ENCODE assay signal across 12 cellular contexts in genomic region chr18:57619881-57620280, GRCh38. TPM values are rescaled to one million over a fixed set of nuclear protein-coding genes. Genes with fewer than 3 reads are reported as not detected.
A peak's percentile ranks its signal among the peaks of the same experiment; 100 is the strongest.
DNase-seq lines count a peak whose midpoint lies in the region; ATAC-seq, FAIRE-seq and TF ChIP-seq lines count a peak whose summit lies in the region.
"Had no signal": no experiment of that assay in that cellular context is flagged by ENCODE, and none has a peak within 500 bp of the region (broad histone marks: within the 10 kb centered on the region; RNA-seq: fewer than 3 reads in every experiment).

No MANE protein-coding gene starts in this region.

- peaks cover 25% of the 10 kb centered on the region for H3K36me3 Mint-ChIP-seq in activated CD4-positive, alpha-beta memory T cell treated with anti-CD3 and anti-CD28 coated beads for 36 hours

- peak overlapping the region; percentile 91 for H3K4me3 Mint-ChIP-seq in activated CD4-positive, alpha-beta memory T cell treated with anti-CD3 and anti-CD28 coated beads for 36 hours

- H3K79me2 ChIP-seq in DOHH2 (ENCODE audit: control insufficient read depth, low read length), result peaks cover 58% of the 10 kb centered on the region
- peaks cover 45% of the 10 kb centered on the region for H3K79me2 ChIP-seq in keratinocyte (ENCODE audit: control insufficient read depth, insufficient read depth, low read length)

- H3K27ac ChIP-seq in A549, result no peak overlapping the region
- H3K27ac ChIP-seq in DOHH2 (ENCODE audit: low read depth, low read length), result no peak overlapping the region
- H3K27ac ChIP-seq in keratinocyte (ENCODE audit: control insufficient read depth, insufficient read depth, low read length), result no peak overlapping the region
- no peak overlapping the region for H3K27ac ChIP-seq in suprapubic skin
- H3K27ac ChIP-seq: thyroid gland had no signal

- H3K4me1 Mint-ChIP-seq in activated CD4-positive, alpha-beta memory T cell treated with anti-CD3 and anti-CD28 coated beads for 36 hours (ENCODE audit: low read depth), result peaks cover 29% of the 10 kb centered on the region

- H3K9me2 ChIP-seq in DOHH2 (replicated peaks; ENCODE audit: control insufficient read depth, low read length), result no peaks in the 10 kb centered on the region

- H3K4me3 ChIP-seq in A549 (peak overlapping the region; percentile 69; the same call in 2 of the 3 replicates), DOHH2 (ENCODE audit: low read length) (peak overlapping the region; percentile 95), keratinocyte (ENCODE audit: control insufficient read depth in 2 of 3, extremely low read depth in 1 of 3, insufficient read depth in 2 of 3, low read depth in 1 of 3, low read length in 3 of 3) (no peak overlapping the region), suprapubic skin (no peak overlapping the region)
- H3K4me3 ChIP-seq: thyroid gland had no signal

- H3K9me1 ChIP-seq in keratinocyte (ENCODE audit: control insufficient read depth, extremely low read depth, insufficient read depth, low read length), result peaks cover 3% of the 10 kb centered on the region

- intact Hi-C loops in activated CD4-positive, alpha-beta memory T cell treated with anti-CD3 and anti-CD28 coated beads for 36 hours (cut with micrococcal nuclease), result loop anchor here (2.0 to 5.0 kb wide), 5 partner anchors 212 to 983 kb away; partner anchors contain the start of genes NEDD4L, TXNL1 and WDR7

- H3K36me3 ChIP-seq in DOHH2 (ENCODE audit: control insufficient read depth, low read length) (peaks cover 44% of the 10 kb centered on the region), keratinocyte (ENCODE audit: control insufficient read depth in 2 of 2, extremely low read depth in 1 of 2, insufficient read depth in 2 of 2, low read length in 2 of 2) (peaks cover 5 to 21% of the 10 kb centered on the region in 2 experiments), suprapubic skin (peaks cover 23% of the 10 kb centered on the region)

- no peak for TF ChIP-seq POLR2A in A549 (IDR thresholded peaks at IDR 0.05; ENCODE audit: low read length)
- no peak for TF ChIP-seq POLR2A in suprapubic skin (IDR thresholded peaks at IDR 0.05)

- peak overlapping the region; percentile 77 for H3K4me2 ChIP-seq in A549
- H3K4me2 ChIP-seq in DOHH2 (ENCODE audit: low read length), result peak overlapping the region; percentile 76
- H3K4me2 ChIP-seq in keratinocyte (ENCODE audit: control insufficient read depth, extremely low read depth, insufficient read depth, low read depth, low read length), result peak overlapping the region; percentile 71

- dilution Hi-C loops in keratinocyte (cut with MboI; ENCODE audit: extremely low pct_ligation_motif_present, low sequenced_read_pairs), result no loop called here

- no peak for TF ChIP-seq CTCF in A549 (IDR thresholded peaks at IDR 0.05)
- no peak for TF ChIP-seq CTCF in DOHH2 (IDR thresholded peaks at IDR 0.05; ENCODE audit: low read depth, low read length, poor library complexity, severe bottlenecking)
- no peak for TF ChIP-seq CTCF in keratinocyte (optimal IDR thresholded peaks at IDR 0.05 in 1 of 3, IDR thresholded peaks at IDR 0.05 in 1 of 3, conservative IDR thresholded peaks at IDR 0.05 in 1 of 3; ENCODE audit: extremely low read depth in 1 of 3, insufficient read depth in 2 of 3, low read length in 3 of 3)
- no peak for TF ChIP-seq CTCF in suprapubic skin (IDR thresholded peaks at IDR 0.05)

- no peak for FAIRE-seq in A549 (lab: Jason Lieb, UNC)
- no peak for FAIRE-seq in keratinocyte (lab: Jason Lieb, UNC)

- H3K4me1 ChIP-seq in A549 (peaks cover 9% of the 10 kb centered on the region; the same call in 2 of the 3 replicates), DOHH2 (ENCODE audit: control insufficient read depth, low read length) (peaks cover 20% of the 10 kb centered on the region), keratinocyte (ENCODE audit: control insufficient read depth, extremely low read depth, insufficient read depth, low read length) (peaks cover 15% of the 10 kb centered on the region), suprapubic skin (peaks cover 27% of the 10 kb centered on the region)

- TF ChIP-seq EP300 in A549 (IDR thresholded peaks at IDR 0.05) (no peak), suprapubic skin (IDR thresholded peaks at IDR 0.05) (no peak)

- H3K27me3 Mint-ChIP-seq in activated CD4-positive, alpha-beta memory T cell treated with anti-CD3 and anti-CD28 coated beads for 36 hours, result no peaks in the 10 kb centered on the region

- no peak overlapping the region for H2AFZ ChIP-seq in keratinocyte (ENCODE audit: control insufficient read depth, low read length)

- H3K27ac Mint-ChIP-seq in activated CD4-positive, alpha-beta memory T cell treated with anti-CD3 and anti-CD28 coated beads for 36 hours, result peak overlapping the region; percentile 57

- 100% methylated on average over 3 of the region's 3 CpGs for WGBS in A549 (ENCODE audit: missing lambda C conversion rate)
- 97% methylated on average over 3 of the region's 3 CpGs for WGBS in suprapubic skin

- H3K9ac ChIP-seq in keratinocyte (ENCODE audit: control insufficient read depth, extremely low read depth, insufficient read depth, low read length), result no peak overlapping the region

- CTCF ChIA-PET in A549 (lab: Yijun Ruan, JAX), result no interaction called here
- CTCF ChIA-PET in activated CD4-positive, alpha-beta memory T cell treated with anti-CD3 and anti-CD28 coated beads for 36 hours (lab: Charles Lee), result interaction anchor here (1.0 to 2.8 kb wide), 3 partner anchors 11 to 239 kb away, joined by 3 to 7 read pairs (median 3); no protein-coding TSS in a partner anchor

- H4K20me1 ChIP-seq in DOHH2 (ENCODE audit: control insufficient read depth, insufficient read depth, low read depth, low read length), result no peaks in the 10 kb centered on the region
- peaks cover 3% of the 10 kb centered on the region for H4K20me1 ChIP-seq in keratinocyte (ENCODE audit: control insufficient read depth, extremely low read depth, insufficient read depth, low read length)

- ATAC-seq in A549, result no peak
- ATAC-seq in GM21825 (IDR thresholded peaks at IDR 0.05; ENCODE audit: unreplicated experiment), result no peak

- H3F3A ChIP-seq in DOHH2 (ENCODE audit: control insufficient read depth, insufficient read depth), result no peaks in the 10 kb centered on the region

- DNase-seq in A549 (ENCODE audit: low read depth in 1 of 2, low spot score in 1 of 2), result no peak
- no peak for DNase-seq in activated CD4-positive, alpha-beta memory T cell treated with anti-CD3 and anti-CD28 coated beads for 36 hours
- no peak for DNase-seq in keratinocyte (ENCODE audit: low read depth, low spot score)
- no peak for DNase-seq in suprapubic skin (ENCODE audit: low spot score in 2 of 2)
- no peak for DNase-seq in COLO668 (lab: John Stamatoyannopoulos, UW; ENCODE audit: unreplicated experiment)
- DNase-seq in Ammon's horn (ENCODE audit: low spot score), result no peak
- DNase-seq: COR-L47, NCI-H1105 treated with DMSO at 0.1 percent for 48 hours, NCI-H748 treated with DMSO at 0.1 percent for 48 hours, thyroid gland had no signal

- H3K9me3 ChIP-seq in A549, result no peaks in the 10 kb centered on the region
- no peaks in the 10 kb centered on the region for H3K9me3 ChIP-seq in DOHH2 (ENCODE audit: control insufficient read depth, insufficient read depth, low read length)
- no peaks in the 10 kb centered on the region for H3K9me3 ChIP-seq in keratinocyte (ENCODE audit: control insufficient read depth, low read depth, low read length)
- H3K9me3 ChIP-seq in suprapubic skin, result no peaks in the 10 kb centered on the region
- H3K9me3 ChIP-seq: thyroid gland had no signal

- POLR2A ChIA-PET in A549 (lab: Yijun Ruan, JAX), result no interaction called here
- POLR2A ChIA-PET in activated CD4-positive, alpha-beta memory T cell treated with anti-CD3 and anti-CD28 coated beads for 36 hours (lab: Charles Lee), result no interaction called here

- H3K27me3 ChIP-seq in DOHH2 (ENCODE audit: control insufficient read depth, low read length), result no peaks in the 10 kb centered on the region
- no peaks in the 10 kb centered on the region for H3K27me3 ChIP-seq in keratinocyte (ENCODE audit: control insufficient read depth, extremely low read depth, insufficient read depth, low read length)
- no peaks in the 10 kb centered on the region for H3K27me3 ChIP-seq in suprapubic skin
- H3K27me3 ChIP-seq: thyroid gland had no signal

- no peaks in the 10 kb centered on the region for H3K9me3 Mint-ChIP-seq in activated CD4-positive, alpha-beta memory T cell treated with anti-CD3 and anti-CD28 coated beads for 36 hours

- TF ChIP-seq RAD21 in A549 (conservative IDR thresholded peaks at IDR 0.05 in 1 of 2, IDR thresholded peaks at IDR 0.05 in 1 of 2), result no peak

RNA-seq across cellular contexts. Expression of gene NARS1, which starts 1.8 kb away (rescaled TPM):
- 237 and 309 TPM in 2 replicates for polyA plus RNA-seq in A549 (2011; rRNA removed)
- polyA plus RNA-seq in A549 (2012; cell fraction: cytosol; rRNA removed), result 63.3 and 69.9 TPM in 2 replicates
- polyA plus RNA-seq in A549 (2012; cell fraction: nucleus; rRNA removed), result 47.7 and 99.2 TPM in 2 replicates
- polyA plus RNA-seq in A549 (2017; fragmentation: RNase III; extraction: RNeasy Plus Mini Kit Qiagen cat#74134 plus additional on column Dnase treatment), result 310 to 351 TPM (median 313 TPM) in 3 replicates
- polyA minus RNA-seq in A549 (2011; rRNA and poly(A)+ RNA removed), result 172 and 182 TPM in 2 replicates
- total RNA-seq in activated CD4-positive, alpha-beta memory T cell treated with anti-CD3 and anti-CD28 coated beads for 36 hours, result 100 to 1,000 TPM; 100 to 105 TPM
- 143 to 231 TPM (median 187 TPM) in 3 replicates for polyA plus RNA-seq in keratinocyte
- polyA plus RNA-seq in keratinocyte (2011; ENCODE audit: low read depth), result 360 TPM
- polyA plus RNA-seq in keratinocyte (2011; cell fraction: cytosol; rRNA removed), result 129 and 193 TPM in 2 replicates
- polyA plus RNA-seq in keratinocyte (2011; cell fraction: nucleus; rRNA removed), result 219 and 303 TPM in 2 replicates
- 146 and 172 TPM in 2 replicates for polyA plus RNA-seq in keratinocyte (2012; ENCODE audit: low replicate concordance)
- polyA minus RNA-seq in keratinocyte, result 116 to 181 TPM (median 144 TPM) in 3 replicates
- polyA minus RNA-seq in keratinocyte (2011; cell fraction: cytosol; rRNA and poly(A)+ RNA removed), result 152 TPM
- 84.1 and 142 TPM in 2 replicates for polyA minus RNA-seq in keratinocyte (2011; cell fraction: nucleus; rRNA and poly(A)+ RNA removed)
- 100 to 1,000 TPM in 1 of 4 donors, 10 to 100 TPM in 3; 78.7 to 124 (median 84.2) TPM for total RNA-seq in suprapubic skin

RNA-seq across cellular contexts. Expression of gene FECH, which starts 33.4 kb away (rescaled TPM):
- polyA plus RNA-seq in A549 (2011; rRNA removed), result 71.2 and 75.6 TPM in 2 replicates
- polyA plus RNA-seq in A549 (2012; cell fraction: cytosol; rRNA removed), result 50.4 and 63.1 TPM in 2 replicates
- 24.9 and 43.9 TPM in 2 replicates for polyA plus RNA-seq in A549 (2012; cell fraction: nucleus; rRNA removed)
- polyA plus RNA-seq in A549 (2017; fragmentation: RNase III; extraction: RNeasy Plus Mini Kit Qiagen cat#74134 plus additional on column Dnase treatment), result 40.6 to 45.1 TPM (median 41.3 TPM) in 3 replicates
- polyA minus RNA-seq in A549 (2011; rRNA and poly(A)+ RNA removed), result 46.2 and 47.9 TPM in 2 replicates
- 10 to 100 TPM; 17.5 to 20.2 TPM for total RNA-seq in activated CD4-positive, alpha-beta memory T cell treated with anti-CD3 and anti-CD28 coated beads for 36 hours
- 26.8 to 37.2 TPM (median 29.2 TPM) in 3 replicates for polyA plus RNA-seq in keratinocyte
- 9.7 TPM for polyA plus RNA-seq in keratinocyte (2011; ENCODE audit: low read depth)
- 28.4 and 32.9 TPM in 2 replicates for polyA plus RNA-seq in keratinocyte (2011; cell fraction: cytosol; rRNA removed)
- polyA plus RNA-seq in keratinocyte (2011; cell fraction: nucleus; rRNA removed), result 29.4 and 32.5 TPM in 2 replicates
- 12.0 and 24.0 TPM in 2 replicates for polyA plus RNA-seq in keratinocyte (2012; ENCODE audit: low replicate concordance)
- 11.4 to 20.6 TPM (median 15.7 TPM) in 3 replicates for polyA minus RNA-seq in keratinocyte
- 36.6 TPM for polyA minus RNA-seq in keratinocyte (2011; cell fraction: cytosol; rRNA and poly(A)+ RNA removed)
- polyA minus RNA-seq in keratinocyte (2011; cell fraction: nucleus; rRNA and poly(A)+ RNA removed), result 21.7 and 29.6 TPM in 2 replicates
- 10 to 100 TPM; 22.8 to 40.8 (median 29.2) TPM for total RNA-seq in suprapubic skin

Comparison
In these comparisons a context has a peak if more than half of its experiments do, and no peak if none do; other contexts are left out.
1. H3K4me3 ChIP-seq: peak in A549 (single experiment) and DOHH2 (single experiment); none in keratinocyte (0 of 3) and suprapubic skin (single experiment).
2. Peak in every context shown above with its lines, with median percentiles within 50 percentile points of each other: H3K4me2 ChIP-seq.